Comparison of ENCODE assay signal across 24 cellular contexts in the genomic region with DNA sequence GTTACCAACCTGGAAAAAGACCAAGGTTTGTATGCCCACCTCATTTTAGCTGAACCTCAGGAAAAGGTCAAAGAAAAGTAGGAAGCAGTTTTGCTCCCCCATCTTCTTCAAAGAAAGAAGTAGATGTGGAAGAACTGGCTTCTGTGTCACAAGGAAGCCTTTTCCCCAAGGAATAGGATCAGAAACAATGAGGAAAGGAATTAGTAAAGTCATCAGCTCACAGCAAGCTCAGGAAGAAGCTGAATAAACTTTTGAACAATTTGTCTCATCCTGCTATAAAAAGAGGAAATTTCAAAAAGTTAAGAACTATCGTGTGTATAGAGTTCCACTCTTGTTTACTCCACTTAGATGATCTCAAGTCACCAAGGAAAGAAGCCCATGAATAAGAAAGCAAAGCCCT.
DNase-seq lines count a peak whose midpoint lies in the region; ATAC-seq, FAIRE-seq and TF ChIP-seq lines count a peak whose summit lies in the region.
"Had no signal": no experiment of that assay in that cellular context is flagged by ENCODE, and none has a peak within 500 bp of the region (broad histone marks: within the 10 kb centered on the region; RNA-seq: fewer than 3 reads in every experiment).

No MANE protein-coding gene starts in this region.

- CTCF ChIA-PET in A549 (lab: Yijun Ruan, JAX) = interaction anchor here (1.0 kb wide), 1 partner anchor 12 kb away, joined by 4 read pairs; no protein-coding TSS in a partner anchor
- CTCF ChIA-PET in endothelial cell of umbilical vein (lab: Charles Lee) = interaction anchor here (1.0 to 1.1 kb wide), 3 partner anchors 12 to 201 kb away, joined by 3 to 9 read pairs (median 4); no protein-coding TSS in a partner anchor

- POLR2A ChIA-PET in A549 (lab: Yijun Ruan, JAX) (no interaction called here), endothelial cell of umbilical vein (lab: Charles Lee) (no interaction called here)

- H4K20me1 ChIP-seq in endothelial cell of umbilical vein (replicated peaks; ENCODE audit: control insufficient read depth, extremely low read depth, insufficient read depth, low read length) = no peaks in the 10 kb centered on the region
- H4K20me1 ChIP-seq: BLaER1 had no signal

- no peak overlapping the region for H3K4me2 ChIP-seq in A549
- H3K4me2 ChIP-seq in endothelial cell of umbilical vein (ENCODE audit: insufficient read depth, low read length) = peak overlapping the region; percentile 2
- H3K4me2 ChIP-seq: BLaER1 had no signal

- no peak for DNase-seq in A549 (ENCODE audit: low read depth in 1 of 2, low spot score in 1 of 2)
- peak; percentile 85 for DNase-seq in dermis blood vessel endothelial cell
- DNase-seq in endothelial cell of umbilical vein (ENCODE audit: low read depth, low spot score) = peak; percentile 70
- DNase-seq in NCI-H345 (lab: John Stamatoyannopoulos, UW) = no peak
- no peak for DNase-seq in sigmoid colon
- DNase-seq: ACHN; BE2C; C1 segment of cervical spinal cord; CD4-positive, alpha-beta memory T cell; CD4-positive, CD25-positive, alpha-beta regulatory T cell; CD8-positive, alpha-beta memory T cell; COR-L47; DMS 273 treated with DMSO at 0.1 percent for 48 hours; DMS153; DMS53; DMS79; DND-41; EL; GDM1 had no signal

- peaks cover 0 to 1% of the 10 kb centered on the region in 2 experiments for H3K27me3 ChIP-seq in endothelial cell of umbilical vein (ENCODE audit: control insufficient read depth in 2 of 2, insufficient read depth in 2 of 2, low read length in 2 of 2)
- no peaks in the 10 kb centered on the region for H3K27me3 ChIP-seq in sigmoid colon
- H3K27me3 ChIP-seq: BE2C, BLaER1 had no signal

- intact Hi-C loops in endothelial cell of umbilical vein (cut with micrococcal nuclease) = no loop called here
- intact Hi-C loops in sigmoid colon (cut with DNase I) = no loop called here

- H3K4me1 ChIP-seq in A549 = no peaks in the 10 kb centered on the region
- no peaks in the 10 kb centered on the region for H3K4me1 ChIP-seq in endothelial cell of umbilical vein (ENCODE audit: control insufficient read depth, extremely low read depth, insufficient read depth, low read length)
- no peaks in the 10 kb centered on the region for H3K4me1 ChIP-seq in sigmoid colon
- H3K4me1 ChIP-seq: BE2C, BLaER1 had no signal

- H3K36me3 ChIP-seq in endothelial cell of umbilical vein (ENCODE audit: control insufficient read depth in 2 of 2, extremely low read depth in 1 of 2, insufficient read depth in 2 of 2, low read length in 2 of 2) = no peaks in the 10 kb centered on the region
- no peaks in the 10 kb centered on the region for H3K36me3 ChIP-seq in sigmoid colon
- H3K36me3 ChIP-seq: BE2C, BLaER1 had no signal

- no TSS peak for BruUV-seq in endothelial cell of umbilical vein (replicated peaks; lab: Mats Ljungman, UMichigan)

- H2AFZ ChIP-seq in endothelial cell of umbilical vein (ENCODE audit: low read depth, low read length) = peak overlapping the region; percentile 24

- no peak for TF ChIP-seq POLR2A in A549 (IDR thresholded peaks at IDR 0.05; ENCODE audit: low read length)
- TF ChIP-seq POLR2A in endothelial cell of umbilical vein (IDR thresholded peaks at IDR 0.05; ENCODE audit: low read depth, low read length) = no peak
- no peak for TF ChIP-seq POLR2A in sigmoid colon (IDR thresholded peaks at IDR 0.05)

- dilution Hi-C loops in endothelial cell of umbilical vein (cut with MboI; ENCODE audit: extremely low pct_ligation_motif_present, low sequenced_read_pairs) = no loop called here

- H3K79me2 ChIP-seq in endothelial cell of umbilical vein (ENCODE audit: control insufficient read depth, insufficient read depth, low read length) = no peaks in the 10 kb centered on the region

- WGBS in A549 (ENCODE audit: missing lambda C conversion rate) = 81% methylated on average over 1 of the region's 1 CpG
- WGBS in sigmoid colon, 2 donors = 62 to 74% methylated on average over 1 of the region's 1 CpG

- no peak for TF ChIP-seq RAD21 in A549 (conservative IDR thresholded peaks at IDR 0.05 in 1 of 2, IDR thresholded peaks at IDR 0.05 in 1 of 2)

- H3K9me3 ChIP-seq in A549 = no peaks in the 10 kb centered on the region
- H3K9me3 ChIP-seq in endothelial cell of umbilical vein (replicated peaks; ENCODE audit: control insufficient read depth, insufficient read depth, low read length) = no peaks in the 10 kb centered on the region
- H3K9me3 ChIP-seq in sigmoid colon = no peaks in the 10 kb centered on the region
- H3K9me3 ChIP-seq: BE2C, BLaER1 had no signal

- TF ChIP-seq EP300 in A549 (IDR thresholded peaks at IDR 0.05) = no peak
- TF ChIP-seq EP300 in sigmoid colon (IDR thresholded peaks at IDR 0.05) = no peak

- no peaks in the 10 kb centered on the region for H3K9me1 ChIP-seq in endothelial cell of umbilical vein (replicated peaks; ENCODE audit: control insufficient read depth, extremely low read depth, insufficient read depth, low read length)

- H3K27ac ChIP-seq in A549 (no peak overlapping the region), endothelial cell of umbilical vein (ENCODE audit: insufficient read depth, low read depth, low read length) (no peak overlapping the region), sigmoid colon (no peak overlapping the region)
- H3K27ac ChIP-seq: 22Rv1, BLaER1 had no signal

- H3K4me3 ChIP-seq in A549 = no peak overlapping the region
- H3K4me3 ChIP-seq in endothelial cell of umbilical vein (replicated peaks in 1 of 3; ENCODE audit: insufficient read depth in 1 of 3, low read depth in 1 of 3, low read length in 3 of 3) = no peak overlapping the region
- no peak overlapping the region for H3K4me3 ChIP-seq in sigmoid colon
- H3K4me3 ChIP-seq: BLaER1, GM12878 had no signal

- no peak overlapping the region for H3K9ac ChIP-seq in endothelial cell of umbilical vein (replicated peaks; ENCODE audit: extremely low read depth, insufficient read depth, low read length)
- H3K9ac ChIP-seq: BLaER1 had no signal

- TF ChIP-seq CTCF in A549 (IDR thresholded peaks at IDR 0.05) (no peak), endothelial cell of umbilical vein (IDR thresholded peaks at IDR 0.05; ENCODE audit: extremely low read depth in 1 of 2, insufficient read depth in 1 of 2, low read depth in 1 of 2, low read length in 2 of 2) (no peak), sigmoid colon (IDR thresholded peaks at IDR 0.05) (no peak)

- peak; percentile 88 for FAIRE-seq in A549 (lab: Jason Lieb, UNC)
- FAIRE-seq in endothelial cell of umbilical vein (lab: Jason Lieb, UNC) = no peak
- FAIRE-seq: GM12878, GM12892, GM19239 had no signal

- ATAC-seq in A549 = no peak
- ATAC-seq: GM12878 had no signal

TF ChIP-seq in A549, 52 proteins besides CTCF, POLR2A, EP300 and RAD21:
- no peak for TF ChIP-seq TP53 (CRISPR knock-in tag; IDR thresholded peaks at IDR 0.05)
- TF ChIP-seq FOSB (CRISPR knock-in tag; IDR thresholded peaks at IDR 0.05) = no peak
- TF ChIP-seq HEYL (CRISPR knock-in tag; IDR thresholded peaks at IDR 0.05) = no peak
- TF ChIP-seq HES2 (IDR thresholded peaks at IDR 0.05) = no peak
- TF ChIP-seq TFCP2L1 (CRISPR knock-in tag; IDR thresholded peaks at IDR 0.05) = no peak

TF ChIP-seq in endothelial cell of umbilical vein, 7 proteins besides CTCF, POLR2A, EP300 and RAD21:
- no peak for TF ChIP-seq POLR2AphosphoS5 (IDR thresholded peaks at IDR 0.05; ENCODE audit: insufficient read depth, low read depth, low read length)
- TF ChIP-seq GATA2 (IDR thresholded peaks at IDR 0.05; ENCODE audit: insufficient read depth, insufficient read length, low read depth, low read length) = no peak
- no peak for TF ChIP-seq JUN (IDR thresholded peaks at IDR 0.05; ENCODE audit: borderline replicate concordance, insufficient read depth, insufficient read length, low read depth)
- TF ChIP-seq EZH2 (IDR thresholded peaks at IDR 0.05; ENCODE audit: borderline replicate concordance, low read depth, low read length, severe bottlenecking) = no peak
- TF ChIP-seq MYC (IDR thresholded peaks at IDR 0.05; ENCODE audit: low read depth, low read length) = no peak
- TF ChIP-seq MAX (IDR thresholded peaks at IDR 0.05; ENCODE audit: insufficient read depth, insufficient read length) = no peak
- TF ChIP-seq FOS (IDR thresholded peaks at IDR 0.05; ENCODE audit: borderline replicate concordance, insufficient read depth, low read length) = no peak

Comparison
In these comparisons a context has a peak if more than half of its experiments do, and no peak if none do; other contexts are left out.
1. DNase-seq: peak in dermis blood vessel endothelial cell (single experiment) and endothelial cell of umbilical vein (single experiment); none in A549 (0 of 2), NCI-H345 (single experiment) and sigmoid colon (single experiment).